In genomic region chr3:51704511-51704950, GRCh38 we compare ENCODE assay signal across 1 cellular context.
TF ChIP-seq lines count a peak whose summit lies in the region.

No MANE protein-coding gene starts in this region.

TF ChIP-seq in H1, 55 proteins besides CTCF, POLR2A, EP300 and RAD21:
- TF ChIP-seq SAP30 (IDR thresholded peaks at IDR 0.05; ENCODE audit: insufficient read depth, insufficient replicate concordance, low read length) (no peak), TBP (IDR thresholded peaks at IDR 0.05; ENCODE audit: low read depth, low read length) (no peak), BRCA1 (IDR thresholded peaks at IDR 0.05; ENCODE audit: low read depth, low read length) (no peak), JUN (IDR thresholded peaks at IDR 0.05; ENCODE audit: low read depth, low read length) (no peak), KDM1A (IDR thresholded peaks at IDR 0.05; ENCODE audit: borderline replicate concordance, low read length) (no peak), PHF8 (conservative IDR thresholded peaks at IDR 0.05; ENCODE audit: low read depth, low read length) (no peak), CREB1 (IDR thresholded peaks at IDR 0.05) (no peak), ATF3 (IDR thresholded peaks at IDR 0.05; ENCODE audit: insufficient read depth, low read depth, low read length) (no peak), MAX (IDR thresholded peaks at IDR 0.05) (no peak), KDM4A (IDR thresholded peaks at IDR 0.05; ENCODE audit: low read depth, low read length, severe bottlenecking) (no peak), CHD1 (IDR thresholded peaks at IDR 0.05; ENCODE audit: low read depth, low read length) (no peak), SP1 (IDR thresholded peaks at IDR 0.05; ENCODE audit: low read depth, low read length) (no peak), ATF2 (IDR thresholded peaks at IDR 0.05; ENCODE audit: low read length) (no peak), SIRT6 (IDR thresholded peaks at IDR 0.05; ENCODE audit: low read length) (no peak), SP2 (IDR thresholded peaks at IDR 0.05; ENCODE audit: low read length) (no peak), SP4 (IDR thresholded peaks at IDR 0.05; ENCODE audit: low read length) (no peak), POLR2AphosphoS5 (IDR thresholded peaks at IDR 0.05; ENCODE audit: low read depth, low read length) (no peak), GABPA (IDR thresholded peaks at IDR 0.05; ENCODE audit: borderline replicate concordance, insufficient read depth, low read length) (no peak)
